ENCODE assay signal across 19 cellular contexts in genomic region chr2:105081006-105081701, GRCh38. TPM values are rescaled to one million over a fixed set of nuclear protein-coding genes. Genes with fewer than 3 reads are reported as not detected.
DNase-seq lines count a peak whose midpoint lies in the region; ATAC-seq and TF ChIP-seq lines count a peak whose summit lies in the region.
"Had no signal": no experiment of that assay in that cellular context is flagged by ENCODE, and none has a peak within 500 bp of the region (broad histone marks: within the 10 kb centered on the region; RNA-seq: fewer than 3 reads in every experiment).

No MANE protein-coding gene starts in this region.

- peak; percentile 95 for ATAC-seq in GM23338
- peak; percentile 90 for ATAC-seq in WTC11
- no peak for ATAC-seq in stimulated activated memory B cell treated with anti-CD40 and anti-IgM and Interleukin-4, amounts not matched to agents 10 μg/mL and 1 μg/mL and 100 μg/mL, for 72 hours
- no peak for ATAC-seq in GM18867 (IDR thresholded peaks at IDR 0.05; ENCODE audit: unreplicated experiment)
- ATAC-seq: activated CD8-positive, alpha-beta T cell treated with anti-CD3 and anti-CD28 coated beads, Interleukin-2, amount 10 ng/mL, durations not matched to agents 7 days and 5 days; mucosa of descending colon had no signal

- H3K9me3 Mint-ChIP-seq in GM23338 (no peaks in the 10 kb centered on the region), WTC11 (no peaks in the 10 kb centered on the region), osteocyte (ENCODE audit: unreplicated experiment) (no peaks in the 10 kb centered on the region)
- H3K9me3 Mint-ChIP-seq in stimulated activated memory B cell treated with anti-CD40 and anti-IgM and Interleukin-4, amounts not matched to agents 10 μg/mL and 1 μg/mL and 100 μg/mL, for 72 hours = no peaks in the 10 kb centered on the region

- H2AFZ ChIP-seq in GM23338 = no peak overlapping the region

- CTCF ChIA-PET in WTC11 (lab: Charles Lee) = interaction anchor here (1.2 to 2.3 kb wide), 5 partner anchors 22 to 157 kb away, joined by 3 to 10 read pairs (median 5); partner anchors contain the start of gene MRPS9

- peaks cover 34% of the 10 kb centered on the region for H3K4me1 Mint-ChIP-seq in GM23338
- peaks cover 34% of the 10 kb centered on the region for H3K4me1 Mint-ChIP-seq in WTC11
- H3K4me1 Mint-ChIP-seq in osteocyte (ENCODE audit: unreplicated experiment) = peaks cover 33% of the 10 kb centered on the region
- no peaks in the 10 kb centered on the region for H3K4me1 Mint-ChIP-seq in stimulated activated memory B cell treated with anti-CD40 and anti-IgM and Interleukin-4, amounts not matched to agents 10 μg/mL and 1 μg/mL and 100 μg/mL, for 72 hours
- H3K4me1 Mint-ChIP-seq: B cell had no signal

- POLR2A ChIA-PET in WTC11 (lab: Charles Lee) = no interaction called here

- H4K20me1 ChIP-seq in GM23338 (replicated peaks; ENCODE audit: insufficient read depth) = peaks cover 3% of the 10 kb centered on the region; the same call in 1 of the 2 replicates

- no peaks in the 10 kb centered on the region; the same call in 2 of the 3 replicates for H3K36me3 Mint-ChIP-seq in GM23338 (ENCODE audit: low read depth)
- peaks cover 9% of the 10 kb centered on the region for H3K36me3 Mint-ChIP-seq in WTC11
- H3K36me3 Mint-ChIP-seq in osteocyte (ENCODE audit: unreplicated experiment) = peaks cover 6% of the 10 kb centered on the region
- peaks cover 36% of the 10 kb centered on the region for H3K36me3 Mint-ChIP-seq in stimulated activated memory B cell treated with anti-CD40 and anti-IgM and Interleukin-4, amounts not matched to agents 10 μg/mL and 1 μg/mL and 100 μg/mL, for 72 hours

- H3K4me1 ChIP-seq in GM23338 (ENCODE audit: insufficient read depth) = peaks cover 35% of the 10 kb centered on the region
- H3K4me1 ChIP-seq: esophagus squamous epithelium, vagina had no signal

- H3K79me2 ChIP-seq in GM23338 (replicated peaks; ENCODE audit: insufficient read depth) = no peaks in the 10 kb centered on the region

- peak; percentile 83 for DNase-seq in GM23338 (ENCODE audit: low spot score)
- peak; percentile 54 for DNase-seq in WTC11 (ENCODE audit: low spot score)
- DNase-seq in fibroblast of pulmonary artery (ENCODE audit: low read depth) = peak; percentile 60
- no peak for DNase-seq in osteocyte (ENCODE audit: extremely low spot score, unreplicated experiment)
- DNase-seq in HuH-7.5 (ENCODE audit: low spot score) = no peak
- no peak for DNase-seq in kidney glomerular epithelial cell (lab: John Stamatoyannopoulos, UW)
- DNase-seq: activated CD8-positive, alpha-beta T cell treated with anti-CD3 and anti-CD28 coated beads, Interleukin-2, amount 10 ng/mL, durations not matched to agents 7 days and 5 days; activated gamma-delta T cell treated with Interleukin-2 at 50 U/mL for 16 hours; cerebellar nuclear complex; DMS53; esophagus squamous epithelium; mucosa of descending colon; NCI-H1694 treated with DMSO at 0.1 percent for 48 hours; NCI-H774; stimulated activated CD4-positive, alpha-beta T cell treated with anti-CD3 and anti-CD28 coated beads, Interleukin-2, amount 100 ng/mL, for 48 hours had no signal

- H3F3A ChIP-seq in GM23338 (replicated peaks; ENCODE audit: low read depth) = no peaks in the 10 kb centered on the region

- H3K9me2 ChIP-seq in GM23338 (ENCODE audit: insufficient read depth) = no peaks in the 10 kb centered on the region

- H3K36me3 ChIP-seq in GM23338 (ENCODE audit: insufficient read depth) = no peaks in the 10 kb centered on the region

- no peak overlapping the region for H3K4me2 ChIP-seq in GM23338

- peaks cover 1% of the 10 kb centered on the region for H3K27me3 Mint-ChIP-seq in GM23338 (ENCODE audit: insufficient read depth, low read depth, poor library complexity)
- H3K27me3 Mint-ChIP-seq in WTC11 (ENCODE audit: low read depth) = no peaks in the 10 kb centered on the region
- no peaks in the 10 kb centered on the region for H3K27me3 Mint-ChIP-seq in osteocyte (ENCODE audit: unreplicated experiment)
- no peaks in the 10 kb centered on the region for H3K27me3 Mint-ChIP-seq in stimulated activated memory B cell treated with anti-CD40 and anti-IgM and Interleukin-4, amounts not matched to agents 10 μg/mL and 1 μg/mL and 100 μg/mL, for 72 hours
- H3K27me3 Mint-ChIP-seq: B cell had no signal

- 0 out of 3 replicates have a peak overlapping the region, but pooled peaks have one; percentile 2 for H3K4me3 Mint-ChIP-seq in GM23338
- peak overlapping the region; percentile 35 for H3K4me3 Mint-ChIP-seq in WTC11
- peak overlapping the region; percentile 11 for H3K4me3 Mint-ChIP-seq in osteocyte (ENCODE audit: unreplicated experiment)
- H3K4me3 Mint-ChIP-seq in stimulated activated memory B cell treated with anti-CD40 and anti-IgM and Interleukin-4, amounts not matched to agents 10 μg/mL and 1 μg/mL and 100 μg/mL, for 72 hours = no peak overlapping the region
- H3K4me3 Mint-ChIP-seq: activated CD8-positive, alpha-beta T cell treated with anti-CD3 and anti-CD28 coated beads, Interleukin-2, amount 10 ng/mL, durations not matched to agents 7 days and 5 days; B cell had no signal

- no peak overlapping the region for H3K4me3 ChIP-seq in GM23338
- H3K4me3 ChIP-seq in fibroblast of pulmonary artery (replicated peaks; ENCODE audit: low read depth, low read length) = no peak overlapping the region
- H3K4me3 ChIP-seq: esophagus squamous epithelium, mucosa of descending colon, vagina had no signal

- H3K27ac ChIP-seq in GM23338 (ENCODE audit: low read depth) = 0 out of 2 replicates have a peak overlapping the region, but pooled peaks have one; percentile 8
- H3K27ac ChIP-seq: esophagus squamous epithelium, vagina had no signal

- TF ChIP-seq CTCF in GM23338 (conservative IDR thresholded peaks at IDR 0.05; ENCODE audit: low read depth in 2 of 2) (no peak), WTC11 (IDR thresholded peaks at IDR 0.05) (no peak), fibroblast of pulmonary artery (IDR thresholded peaks at IDR 0.05; ENCODE audit: low read length, missing control alignments) (no peak), osteocyte (IDR thresholded peaks at IDR 0.05) (no peak)

- H3K27ac Mint-ChIP-seq in GM23338 (peak overlapping the region; percentile 88), WTC11 (peak overlapping the region; percentile 60; the same call in 1 of the 2 replicates), osteocyte (ENCODE audit: unreplicated experiment) (peak overlapping the region; percentile 46)
- H3K27ac Mint-ChIP-seq in stimulated activated memory B cell treated with anti-CD40 and anti-IgM and Interleukin-4, amounts not matched to agents 10 μg/mL and 1 μg/mL and 100 μg/mL, for 72 hours = no peak overlapping the region
- H3K27ac Mint-ChIP-seq: activated CD8-positive, alpha-beta T cell treated with anti-CD3 and anti-CD28 coated beads, Interleukin-2, amount 10 ng/mL, durations not matched to agents 7 days and 5 days; B cell had no signal

- no peaks in the 10 kb centered on the region for H3K27me3 ChIP-seq in GM23338 (ENCODE audit: insufficient read depth)
- H3K27me3 ChIP-seq: esophagus squamous epithelium, vagina had no signal

TF ChIP-seq in GM23338, 12 proteins besides CTCF, POLR2A, EP300 and RAD21 (continues in another document):
- TF ChIP-seq, protein P1, sequence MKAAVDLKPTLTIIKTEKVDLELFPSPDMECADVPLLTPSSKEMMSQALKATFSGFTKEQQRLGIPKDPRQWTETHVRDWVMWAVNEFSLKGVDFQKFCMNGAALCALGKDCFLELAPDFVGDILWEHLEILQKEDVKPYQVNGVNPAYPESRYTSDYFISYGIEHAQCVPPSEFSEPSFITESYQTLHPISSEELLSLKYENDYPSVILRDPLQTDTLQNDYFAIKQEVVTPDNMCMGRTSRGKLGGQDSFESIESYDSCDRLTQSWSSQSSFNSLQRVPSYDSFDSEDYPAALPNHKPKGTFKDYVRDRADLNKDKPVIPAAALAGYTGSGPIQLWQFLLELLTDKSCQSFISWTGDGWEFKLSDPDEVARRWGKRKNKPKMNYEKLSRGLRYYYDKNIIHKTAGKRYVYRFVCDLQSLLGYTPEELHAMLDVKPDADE (IDR thresholded peaks at IDR 0.05) = no peak
- TF ChIP-seq STAT1 (IDR thresholded peaks at IDR 0.05; ENCODE audit: unreplicated experiment) (no peak), EZH2 (IDR thresholded peaks at IDR 0.05; ENCODE audit: low read depth, unreplicated experiment) (no peak), EZH2phosphoT487 (IDR thresholded peaks at IDR 0.05; ENCODE audit: unreplicated experiment) (no peak), CREB1 (CRISPR knock-in tag; IDR thresholded peaks at IDR 0.05; ENCODE audit: low read depth) (no peak)

TF ChIP-seq in WTC11, 78 proteins besides CTCF, POLR2A, EP300 and RAD21 (continues in another document):
- no peak for TF ChIP-seq ATF6 (CRISPR knock-in tag; IDR thresholded peaks at IDR 0.05)
- no peak for TF ChIP-seq PRRX2 (CRISPR knock-in tag; IDR thresholded peaks at IDR 0.05)
- TF ChIP-seq, protein P2, sequence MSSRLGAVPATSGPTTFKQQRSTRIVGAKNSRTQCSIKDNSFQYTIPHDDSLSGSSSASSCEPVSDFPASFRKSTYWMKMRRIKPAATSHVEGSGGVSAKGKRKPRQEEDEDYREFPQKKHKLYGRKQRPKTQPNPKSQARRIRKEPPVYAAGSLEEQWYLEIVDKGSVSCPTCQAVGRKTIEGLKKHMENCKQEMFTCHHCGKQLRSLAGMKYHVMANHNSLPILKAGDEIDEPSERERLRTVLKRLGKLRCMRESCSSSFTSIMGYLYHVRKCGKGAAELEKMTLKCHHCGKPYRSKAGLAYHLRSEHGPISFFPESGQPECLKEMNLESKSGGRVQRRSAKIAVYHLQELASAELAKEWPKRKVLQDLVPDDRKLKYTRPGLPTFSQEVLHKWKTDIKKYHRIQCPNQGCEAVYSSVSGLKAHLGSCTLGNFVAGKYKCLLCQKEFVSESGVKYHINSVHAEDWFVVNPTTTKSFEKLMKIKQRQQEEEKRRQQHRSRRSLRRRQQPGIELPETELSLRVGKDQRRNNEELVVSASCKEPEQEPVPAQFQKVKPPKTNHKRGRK (CRISPR knock-in tag; IDR thresholded peaks at IDR 0.05; ENCODE audit: borderline replicate concordance) = no peak

RNA-seq across cellular contexts. Expression of gene MRPS9, which starts 43.3 kb away (rescaled TPM):
- 64.7 and 70.9 TPM in 2 replicates for total RNA-seq in GM23338 (2014; rRNA removed; shearing (Covaris generic))
- polyA plus RNA-seq in GM23338 (2016; fragmentation: Nextera tagmentation; extraction: Ambion mirVana) = 65.2 and 78.9 TPM in 2 replicates
- total RNA-seq in WTC11 (2021) (71.5 to 75.3 TPM (median 73.6 TPM) in 3 replicates), osteocyte (21.3 and 22.6 TPM in 2 replicates)

Comparison
In these comparisons a context has a peak if more than half of its experiments do, and no peak if none do; other contexts are left out.
1. ATAC-seq: peak in GM23338 (single experiment) and WTC11 (single experiment); none in stimulated activated memory B cell treated with anti-CD40 and anti-IgM and Interleukin-4, amounts not matched to agents 10 μg/mL and 1 μg/mL and 100 μg/mL, for 72 hours (single experiment) and GM18867 (single experiment).
2. DNase-seq: peak in GM23338 (single experiment), WTC11 (single experiment) and fibroblast of pulmonary artery (single experiment); none in osteocyte (single experiment), HuH-7.5 (single experiment) and kidney glomerular epithelial cell (single experiment).